1 cellular context compared by ENCODE assay signal in the genomic region with DNA sequence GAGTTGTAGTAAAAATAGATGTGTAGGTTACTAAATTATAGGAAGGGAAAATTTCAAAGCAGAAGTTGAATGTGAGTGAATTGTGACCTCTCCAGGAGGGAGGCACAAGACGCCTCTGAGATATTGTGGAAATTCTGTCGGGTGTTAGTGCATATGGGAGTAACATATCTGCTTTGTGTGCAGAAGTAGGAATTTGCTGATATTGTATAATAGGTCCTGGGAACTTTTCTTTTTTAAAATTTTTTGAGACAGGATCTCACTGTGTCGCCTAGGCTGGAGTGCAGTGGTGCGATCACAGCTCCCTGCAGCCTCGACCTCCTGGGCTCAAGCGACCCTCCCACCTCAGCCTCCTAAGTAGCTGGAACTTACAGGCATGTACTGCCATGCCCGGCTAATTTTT.
TF ChIP-seq lines count a peak whose summit lies in the region.

No MANE protein-coding gene starts in this region.

TF ChIP-seq in HepG2, 621 proteins besides CTCF, POLR2A, EP300 and RAD21:
- TF ChIP-seq ZSCAN25 (CRISPR knock-in tag; IDR thresholded peaks at IDR 0.05): no peak
- TF ChIP-seq RXRB (CRISPR knock-in tag; IDR thresholded peaks at IDR 0.05; ENCODE audit: borderline replicate concordance): no peak
- TF ChIP-seq NFYB (CRISPR knock-in tag; IDR thresholded peaks at IDR 0.05): no peak
- TF ChIP-seq ZNF775 (CRISPR knock-in tag; IDR thresholded peaks at IDR 0.05; ENCODE audit: borderline replicate concordance): no peak
- TF ChIP-seq ZNF333 (CRISPR knock-in tag; IDR thresholded peaks at IDR 0.05; ENCODE audit: borderline replicate concordance): no peak
- TF ChIP-seq, protein P1, sequence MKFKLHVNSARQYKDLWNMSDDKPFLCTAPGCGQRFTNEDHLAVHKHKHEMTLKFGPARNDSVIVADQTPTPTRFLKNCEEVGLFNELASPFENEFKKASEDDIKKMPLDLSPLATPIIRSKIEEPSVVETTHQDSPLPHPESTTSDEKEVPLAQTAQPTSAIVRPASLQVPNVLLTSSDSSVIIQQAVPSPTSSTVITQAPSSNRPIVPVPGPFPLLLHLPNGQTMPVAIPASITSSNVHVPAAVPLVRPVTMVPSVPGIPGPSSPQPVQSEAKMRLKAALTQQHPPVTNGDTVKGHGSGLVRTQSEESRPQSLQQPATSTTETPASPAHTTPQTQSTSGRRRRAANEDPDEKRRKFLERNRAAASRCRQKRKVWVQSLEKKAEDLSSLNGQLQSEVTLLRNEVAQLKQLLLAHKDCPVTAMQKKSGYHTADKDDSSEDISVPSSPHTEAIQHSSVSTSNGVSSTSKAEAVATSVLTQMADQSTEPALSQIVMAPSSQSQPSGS (CRISPR knock-in tag; IDR thresholded peaks at IDR 0.05): no peak
- 0 out of 2 replicates have a peak, but pooled peaks have one; percentile 36 for TF ChIP-seq MAFF (IDR thresholded peaks at IDR 0.05; ENCODE audit: low read depth, low read length)
- TF ChIP-seq ZBTB42 (CRISPR knock-in tag; IDR thresholded peaks at IDR 0.05): no peak
- no peak for TF ChIP-seq THAP11 (CRISPR knock-in tag; IDR thresholded peaks at IDR 0.05)
- TF ChIP-seq NCOA2 (CRISPR knock-in tag; IDR thresholded peaks at IDR 0.05): no peak
- no peak for TF ChIP-seq ZNF567 (CRISPR knock-in tag; IDR thresholded peaks at IDR 0.05; ENCODE audit: borderline replicate concordance)
- no peak for TF ChIP-seq RFXANK (CRISPR knock-in tag; IDR thresholded peaks at IDR 0.05)
- no peak for TF ChIP-seq SOX5 (CRISPR knock-in tag; IDR thresholded peaks at IDR 0.05; ENCODE audit: borderline replicate concordance)
- no peak for TF ChIP-seq ZNF138 (CRISPR knock-in tag; IDR thresholded peaks at IDR 0.05; ENCODE audit: low read depth)
- TF ChIP-seq, protein P2, sequence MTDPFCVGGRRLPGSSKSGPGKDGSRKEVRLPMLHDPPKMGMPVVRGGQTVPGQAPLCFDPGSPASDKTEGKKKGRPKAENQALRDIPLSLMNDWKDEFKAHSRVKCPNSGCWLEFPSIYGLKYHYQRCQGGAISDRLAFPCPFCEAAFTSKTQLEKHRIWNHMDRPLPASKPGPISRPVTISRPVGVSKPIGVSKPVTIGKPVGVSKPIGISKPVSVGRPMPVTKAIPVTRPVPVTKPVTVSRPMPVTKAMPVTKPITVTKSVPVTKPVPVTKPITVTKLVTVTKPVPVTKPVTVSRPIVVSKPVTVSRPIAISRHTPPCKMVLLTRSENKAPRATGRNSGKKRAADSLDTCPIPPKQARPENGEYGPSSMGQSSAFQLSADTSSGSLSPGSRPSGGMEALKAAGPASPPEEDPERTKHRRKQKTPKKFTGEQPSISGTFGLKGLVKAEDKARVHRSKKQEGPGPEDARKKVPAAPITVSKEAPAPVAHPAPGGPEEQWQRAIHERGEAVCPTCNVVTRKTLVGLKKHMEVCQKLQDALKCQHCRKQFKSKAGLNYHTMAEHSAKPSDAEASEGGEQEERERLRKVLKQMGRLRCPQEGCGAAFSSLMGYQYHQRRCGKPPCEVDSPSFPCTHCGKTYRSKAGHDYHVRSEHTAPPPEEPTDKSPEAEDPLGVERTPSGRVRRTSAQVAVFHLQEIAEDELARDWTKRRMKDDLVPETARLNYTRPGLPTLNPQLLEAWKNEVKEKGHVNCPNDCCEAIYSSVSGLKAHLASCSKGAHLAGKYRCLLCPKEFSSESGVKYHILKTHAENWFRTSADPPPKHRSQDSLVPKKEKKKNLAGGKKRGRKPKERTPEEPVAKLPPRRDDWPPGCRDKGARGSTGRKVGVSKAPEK (CRISPR knock-in tag; IDR thresholded peaks at IDR 0.05; ENCODE audit: borderline replicate concordance): no peak
- TF ChIP-seq MAFK (conservative IDR thresholded peaks at IDR 0.05 in 1 of 2, IDR thresholded peaks at IDR 0.05 in 1 of 2; ENCODE audit: low read length in 2 of 2): peak; percentile 34 to 57; a peak in 3 of 4 replicates
- TF ChIP-seq PREB (CRISPR knock-in tag; IDR thresholded peaks at IDR 0.05): no peak
